ENCODE assay signal across 15 cellular contexts in the genomic region with DNA sequence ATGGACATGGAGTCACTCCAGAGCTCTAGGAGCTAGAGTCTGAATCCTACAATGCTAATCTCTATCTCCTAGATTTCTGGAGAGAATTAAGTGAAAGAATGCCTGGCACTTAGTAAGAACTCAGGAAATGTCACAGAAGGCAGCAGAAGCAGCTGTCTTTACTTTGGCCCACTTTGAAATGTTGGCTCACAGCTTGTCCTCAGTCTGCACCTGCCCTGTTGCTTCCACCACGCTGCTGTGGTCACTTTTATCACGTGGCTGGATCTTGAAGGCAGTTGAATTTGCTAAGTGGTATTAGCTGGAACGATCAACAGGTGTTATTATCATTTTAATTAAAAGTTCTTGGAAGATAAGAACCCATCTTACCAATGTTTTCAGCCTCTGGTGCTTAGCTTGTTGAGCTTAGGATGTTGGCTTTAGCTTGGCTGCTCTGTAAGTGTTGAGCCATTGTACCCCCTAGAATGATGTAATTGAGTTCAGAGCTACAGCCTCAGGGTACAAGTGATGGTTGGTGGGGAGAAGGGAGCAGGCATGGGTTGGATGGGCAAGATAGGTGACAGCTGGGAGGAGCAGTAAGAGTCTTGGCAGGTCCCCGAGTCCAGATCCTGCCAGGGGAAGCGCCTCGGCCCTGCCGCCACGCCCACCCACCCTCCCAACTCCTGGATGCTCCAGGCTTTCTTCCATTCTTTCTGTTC.
A peak's percentile ranks its signal among the peaks of the same experiment; 100 is the strongest.
DNase-seq lines count a peak whose midpoint lies in the region; ATAC-seq and TF ChIP-seq lines count a peak whose summit lies in the region.
"Had no signal": no experiment of that assay in that cellular context is flagged by ENCODE, and none has a peak within 500 bp of the region (broad histone marks: within the 10 kb centered on the region; RNA-seq: fewer than 3 reads in every experiment).

No MANE protein-coding gene starts in this region.

- peak overlapping the region in 2 of 3 experiments; percentile 11 to 34 for H3K27ac Mint-ChIP-seq in nephron
- H3K27ac Mint-ChIP-seq: stimulated activated naive CD8-positive, alpha-beta T cell treated with anti-CD3 and anti-CD28 coated beads, Interleukin-15, Interleukin-2, amounts not matched to agents 100 ng/mL and 50 ng/mL, for 24 hours had no signal

- H3K27me3 Mint-ChIP-seq in nephron (ENCODE audit: low read depth) = peaks cover 9% of the 10 kb centered on the region
- H3K27me3 Mint-ChIP-seq: stimulated activated naive CD8-positive, alpha-beta T cell treated with anti-CD3 and anti-CD28 coated beads, Interleukin-15, Interleukin-2, amounts not matched to agents 100 ng/mL and 50 ng/mL, for 24 hours had no signal

- no peaks in the 10 kb centered on the region for H3K36me3 ChIP-seq in HEK293 (ENCODE audit: control insufficient read depth in 2 of 2, insufficient read depth in 1 of 2, low read length in 2 of 2)
- H3K36me3 ChIP-seq: esophagus squamous epithelium, sigmoid colon had no signal

- no peak overlapping the region for H3K4me3 Mint-ChIP-seq in nephron
- H3K4me3 Mint-ChIP-seq: stimulated activated naive CD8-positive, alpha-beta T cell treated with anti-CD3 and anti-CD28 coated beads, Interleukin-15, Interleukin-2, amounts not matched to agents 100 ng/mL and 50 ng/mL, for 24 hours had no signal

- no peaks in the 10 kb centered on the region for H3K9me3 ChIP-seq in HEK293 (ENCODE audit: control insufficient read depth, insufficient read depth, low read depth, low read length)
- H3K9me3 ChIP-seq: esophagus squamous epithelium, sigmoid colon had no signal

- peaks cover 63% of the 10 kb centered on the region for H3K4me1 Mint-ChIP-seq in nephron

- H3K9me3 Mint-ChIP-seq in nephron = no peaks in the 10 kb centered on the region
- H3K9me3 Mint-ChIP-seq: stimulated activated naive CD8-positive, alpha-beta T cell treated with anti-CD3 and anti-CD28 coated beads, Interleukin-15, Interleukin-2, amounts not matched to agents 100 ng/mL and 50 ng/mL, for 24 hours had no signal

- ATAC-seq in SK-N-SH treated with all-trans-retinoic acid at 6 μM for 48 hours (peak; percentile 41), GM21576 (IDR thresholded peaks at IDR 0.05; ENCODE audit: unreplicated experiment) (no peak)
- ATAC-seq: left lobe of liver had no signal

- no peaks in the 10 kb centered on the region for H3K36me3 Mint-ChIP-seq in nephron (ENCODE audit: low read depth)

- no peak overlapping the region for H3K4me3 ChIP-seq in HEK293 (ENCODE audit: low read depth, low read length)
- H3K4me3 ChIP-seq: esophagus squamous epithelium, hepatocyte, sigmoid colon had no signal

- CTCF ChIA-PET in HEK293 (lab: Yijun Ruan, JAX) = interaction anchor here (0.6 to 1.3 kb wide), 6 partner anchors 12 to 313 kb away, joined by 3 to 5 read pairs (median 4); partner anchors contain the start of gene AHCYL1

- H3K4me1 ChIP-seq in HEK293 (ENCODE audit: control insufficient read depth, insufficient read depth, low read length) = no peaks in the 10 kb centered on the region

- TF ChIP-seq CTCF in HEK293 (tag by site-specific recombination; IDR thresholded peaks at IDR 0.05) (no peak), nephron (IDR thresholded peaks at IDR 0.05; ENCODE audit: unreplicated experiment in 3 of 3) (no peak)

- H3K27ac ChIP-seq in HEK293 (ENCODE audit: extremely low read depth, low read depth, low read length) = no peak overlapping the region
- H3K27ac ChIP-seq: esophagus squamous epithelium, hepatocyte, sigmoid colon had no signal

- POLR2A ChIA-PET in HEK293 (lab: Yijun Ruan, JAX) = no interaction called here

- DNase-seq in DMS53 (lab: John Stamatoyannopoulos, UW) (peak; percentile 77), retina (no peak), 8988T (no peak)
- DNase-seq: amygdala, esophagus squamous epithelium, H7, KBM-7, sigmoid colon had no signal

TF ChIP-seq in HEK293, 187 proteins besides CTCF, POLR2A, EP300 and RAD21:
- TF ChIP-seq ZBTB1 (tag by site-specific recombination; IDR thresholded peaks at IDR 0.05) (no peak), SCRT2 (tag by site-specific recombination; IDR thresholded peaks at IDR 0.05) (peak; percentile 85), ZSCAN4 (tag by site-specific recombination; IDR thresholded peaks at IDR 0.05) (no peak), ZIC2 (tag by site-specific recombination; IDR thresholded peaks at IDR 0.05) (no peak), ZNF19 (tag by site-specific recombination; IDR thresholded peaks at IDR 0.05; ENCODE audit: low read depth) (no peak), SCRT1 (tag by site-specific recombination; IDR thresholded peaks at IDR 0.05; ENCODE audit: borderline replicate concordance) (peak; percentile 46; the same call in 1 of the 2 replicates), ZNF776 (tag by site-specific recombination; IDR thresholded peaks at IDR 0.05; ENCODE audit: borderline replicate concordance) (no peak), SP2 (tag by site-specific recombination; IDR thresholded peaks at IDR 0.05) (no peak), GLI2 (tag by site-specific recombination; IDR thresholded peaks at IDR 0.05; ENCODE audit: borderline replicate concordance, low read depth) (no peak), KLF9 (tag by site-specific recombination; IDR thresholded peaks at IDR 0.05; ENCODE audit: low read depth) (no peak)

TF ChIP-seq in SK-N-SH treated with all-trans-retinoic acid at 6 μM for 48 hours, 23 proteins besides CTCF, POLR2A, EP300 and RAD21 (continues in another document):
- no peak for TF ChIP-seq PATZ1 (CRISPR knock-in tag; IDR thresholded peaks at IDR 0.05; ENCODE audit: borderline replicate concordance)
- no peak for TF ChIP-seq BACH2 (CRISPR knock-in tag; IDR thresholded peaks at IDR 0.05; ENCODE audit: borderline replicate concordance)
- TF ChIP-seq GLIS3 (CRISPR knock-in tag; IDR thresholded peaks at IDR 0.05) = no peak
- TF ChIP-seq ZFP3 (CRISPR knock-in tag; IDR thresholded peaks at IDR 0.05) = no peak
- TF ChIP-seq ESRRG (CRISPR knock-in tag; IDR thresholded peaks at IDR 0.05) = no peak
- no peak for TF ChIP-seq ARNTL (CRISPR knock-in tag; IDR thresholded peaks at IDR 0.05; ENCODE audit: borderline replicate concordance, low read depth)
- TF ChIP-seq TSHZ2 (CRISPR knock-in tag; IDR thresholded peaks at IDR 0.05) = no peak
- TF ChIP-seq ZNF70 (CRISPR knock-in tag; IDR thresholded peaks at IDR 0.05) = no peak
- TF ChIP-seq SNAI2 (CRISPR knock-in tag; IDR thresholded peaks at IDR 0.05) = no peak
- TF ChIP-seq, protein P1, sequence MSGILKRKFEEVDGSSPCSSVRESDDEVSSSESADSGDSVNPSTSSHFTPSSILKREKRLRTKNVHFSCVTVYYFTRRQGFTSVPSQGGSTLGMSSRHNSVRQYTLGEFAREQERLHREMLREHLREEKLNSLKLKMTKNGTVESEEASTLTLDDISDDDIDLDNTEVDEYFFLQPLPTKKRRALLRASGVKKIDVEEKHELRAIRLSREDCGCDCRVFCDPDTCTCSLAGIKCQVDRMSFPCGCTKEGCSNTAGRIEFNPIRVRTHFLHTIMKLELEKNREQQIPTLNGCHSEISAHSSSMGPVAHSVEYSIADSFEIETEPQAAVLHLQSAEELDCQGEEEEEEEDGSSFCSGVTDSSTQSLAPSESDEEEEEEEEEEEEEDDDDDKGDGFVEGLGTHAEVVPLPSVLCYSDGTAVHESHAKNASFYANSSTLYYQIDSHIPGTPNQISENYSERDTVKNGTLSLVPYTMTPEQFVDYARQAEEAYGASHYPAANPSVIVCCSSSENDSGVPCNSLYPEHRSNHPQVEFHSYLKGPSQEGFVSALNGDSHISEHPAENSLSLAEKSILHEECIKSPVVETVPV (CRISPR knock-in tag; IDR thresholded peaks at IDR 0.05) = no peak
